1 cellular context compared by ENCODE assay signal in the genomic region with DNA sequence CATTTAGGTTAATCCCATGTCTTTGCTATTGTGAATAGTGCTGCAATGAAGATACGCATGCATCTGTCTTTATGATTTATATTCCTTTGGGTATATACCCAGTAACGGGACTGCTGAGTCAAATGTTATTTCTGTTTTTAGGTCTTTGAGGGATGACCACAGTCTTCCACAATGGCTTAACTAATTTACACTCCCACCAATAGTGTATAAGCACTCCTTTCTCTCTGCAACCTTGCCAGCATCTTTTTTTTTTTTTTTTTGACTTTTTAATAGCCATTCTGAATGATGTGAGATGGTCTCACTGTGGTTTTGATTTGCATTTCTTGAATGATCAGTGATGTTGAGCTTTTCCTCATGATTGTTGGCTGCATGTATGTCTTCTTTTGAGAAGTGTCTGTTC.
A peak's percentile ranks its signal among the peaks of the same experiment; 100 is the strongest.
TF ChIP-seq lines count a peak whose summit lies in the region.

No MANE protein-coding gene starts in this region.

TF ChIP-seq in K562, 482 proteins besides CTCF, POLR2A, EP300 and RAD21:
- no peak for TF ChIP-seq ZNF121 (CRISPR knock-in tag; conservative IDR thresholded peaks at IDR 0.05)
- TF ChIP-seq MEIS2 (IDR thresholded peaks at IDR 0.05; ENCODE audit: partially characterized antibody): peak; percentile 37
- TF ChIP-seq, protein P1, sequence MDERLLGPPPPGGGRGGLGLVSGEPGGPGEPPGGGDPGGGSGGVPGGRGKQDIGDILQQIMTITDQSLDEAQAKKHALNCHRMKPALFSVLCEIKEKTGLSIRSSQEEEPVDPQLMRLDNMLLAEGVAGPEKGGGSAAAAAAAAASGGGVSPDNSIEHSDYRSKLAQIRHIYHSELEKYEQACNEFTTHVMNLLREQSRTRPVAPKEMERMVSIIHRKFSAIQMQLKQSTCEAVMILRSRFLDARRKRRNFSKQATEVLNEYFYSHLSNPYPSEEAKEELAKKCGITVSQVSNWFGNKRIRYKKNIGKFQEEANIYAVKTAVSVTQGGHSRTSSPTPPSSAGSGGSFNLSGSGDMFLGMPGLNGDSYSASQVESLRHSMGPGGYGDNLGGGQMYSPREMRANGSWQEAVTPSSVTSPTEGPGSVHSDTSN (CRISPR knock-in tag; IDR thresholded peaks at IDR 0.05; ENCODE audit: low read depth): no peak
- TF ChIP-seq, protein P1 (tag; conservative IDR thresholded peaks at IDR 0.05; ENCODE audit: low read depth): 0 out of 2 replicates have a peak, but pooled peaks have one; percentile 5
